Comparison of ENCODE assay signal across 17 cellular contexts in genomic region chr1:207069858-207070506, GRCh38. TPM values are rescaled to one million over a fixed set of nuclear protein-coding genes. Genes with fewer than 3 reads are reported as not detected.
DNase-seq lines count a peak whose midpoint lies in the region; ATAC-seq lines count a peak whose summit lies in the region.
"Had no signal": no experiment of that assay in that cellular context is flagged by ENCODE, and none has a peak within 500 bp of the region (broad histone marks: within the 10 kb centered on the region; RNA-seq: fewer than 3 reads in every experiment).

No MANE protein-coding gene starts in this region.

- H3K27me3 ChIP-seq in thymus (ENCODE audit: control insufficient read depth, insufficient read depth): no peaks in the 10 kb centered on the region
- H3K27me3 ChIP-seq: brain microvascular endothelial cell had no signal

- WGBS in thymus: 84% methylated on average over 5 of the region's 5 CpGs

- H3K36me3 Mint-ChIP-seq in activated T-cell treated with anti-CD3 and anti-CD28 coated beads, Interleukin-2, amount 50 U/mL, for 72 hours (ENCODE audit: insufficient read depth in 2 of 2): peaks cover 0 to 3% of the 10 kb centered on the region in 2 donors

- no peak overlapping the region for H3K4me3 Mint-ChIP-seq in activated T-cell treated with anti-CD3 and anti-CD28 coated beads, Interleukin-2, amount 50 U/mL, for 72 hours

- H3K9me3 ChIP-seq in thymus (ENCODE audit: control insufficient read depth): no peaks in the 10 kb centered on the region
- H3K9me3 ChIP-seq: lower lobe of right lung had no signal

- no peaks in the 10 kb centered on the region for H3K27me3 Mint-ChIP-seq in activated T-cell treated with anti-CD3 and anti-CD28 coated beads, Interleukin-2, amount 50 U/mL, for 72 hours (ENCODE audit: low read depth)

- no peak for DNase-seq in activated T-cell treated with anti-CD3 and anti-CD28 coated beads, Interleukin-2, amount 50 U/mL, for 72 hours
- DNase-seq in activated T-cell treated with anti-CD3 and anti-CD28 coated beads for 4 hours: no peak
- DNase-seq in cardiac septum (ENCODE audit: low spot score): peak; percentile 81
- no peak for DNase-seq in hepatic stellate cell (ENCODE audit: low spot score)
- no peak for DNase-seq in DMS 273 (lab: John Stamatoyannopoulos, UW; ENCODE audit: unreplicated experiment)
- DNase-seq in activated CD4-positive, CD25-positive, alpha-beta regulatory T cell treated with anti-CD3 and anti-CD28 coated beads, Interleukin-2, amount 50 U/mL, for 72 hours: no peak
- DNase-seq: brain microvascular endothelial cell; Calu3; effector CD4-positive, alpha-beta T cell; lower lobe of right lung; NCI-H1930; NCI-H82; SHP77; stimulated activated naive CD8-positive, alpha-beta T cell treated with anti-CD3 and anti-CD28 coated beads, Interleukin-15, Interleukin-2, amounts not matched to agents 100 U/mL and 50 U/mL, for 24 hours had no signal

- no peaks in the 10 kb centered on the region for H3K9me3 Mint-ChIP-seq in activated T-cell treated with anti-CD3 and anti-CD28 coated beads, Interleukin-2, amount 50 U/mL, for 72 hours

- H3K27ac Mint-ChIP-seq in activated T-cell treated with anti-CD3 and anti-CD28 coated beads, Interleukin-2, amount 50 U/mL, for 72 hours: peak overlapping the region; percentile 7

- peak overlapping the region; percentile 28 for H3K4me3 ChIP-seq in thymus (ENCODE audit: low read length)
- H3K4me3 ChIP-seq: lower lobe of right lung had no signal

- peak overlapping the region; percentile 20 for H3K27ac ChIP-seq in thymus (ENCODE audit: low read depth)
- H3K27ac ChIP-seq: brain microvascular endothelial cell, lower lobe of right lung had no signal

- ATAC-seq in activated T-cell treated with anti-CD3 and anti-CD28 coated beads, Interleukin-2, amount 50 U/mL, for 72 hours (replicated peaks in 1 of 2): no peak
- ATAC-seq in HG03066 (IDR thresholded peaks at IDR 0.05; ENCODE audit: low read depth, unreplicated experiment): peak; percentile 62

- peaks cover 25% of the 10 kb centered on the region for H3K4me1 Mint-ChIP-seq in activated T-cell treated with anti-CD3 and anti-CD28 coated beads, Interleukin-2, amount 50 U/mL, for 72 hours (ENCODE audit: low read depth)

- H3K36me3 ChIP-seq in thymus (ENCODE audit: control insufficient read depth, insufficient read depth): peaks cover 52% of the 10 kb centered on the region
- H3K36me3 ChIP-seq: brain microvascular endothelial cell had no signal

- peaks cover 46% of the 10 kb centered on the region for H3K4me1 ChIP-seq in thymus (ENCODE audit: control insufficient read depth, insufficient read depth, low read length)
- H3K4me1 ChIP-seq: lower lobe of right lung had no signal

- intact Hi-C loops in cardiac septum (cut with DNase I): loop anchor here (5.0 to 10.0 kb wide), 2 partner anchors 48 to 145 kb away; partner anchors contain the start of gene FCMR

RNA-seq across cellular contexts. Expression of gene PFKFB2, which starts 16.9 kb away (rescaled TPM):
- 1 to 10 TPM; 4.6 to 6.9 TPM for total RNA-seq in activated T-cell treated with anti-CD3 and anti-CD28 coated beads, Interleukin-2, amount 50 U/mL, for 72 hours
- total RNA-seq in cardiac septum: 49.9 TPM
- polyA plus RNA-seq in thymus: 31.0 TPM

RNA-seq across cellular contexts. Expression of gene C4BPB, which starts 18.7 kb away (rescaled TPM):
- total RNA-seq in activated T-cell treated with anti-CD3 and anti-CD28 coated beads, Interleukin-2, amount 50 U/mL, for 72 hours: 1 to 10 TPM; 2.6 to 7.4 TPM
- 0.24 TPM for total RNA-seq in cardiac septum
- 1.1 TPM for polyA plus RNA-seq in thymus
- total RNA-seq: M059J had no signal

RNA-seq across cellular contexts. Expression of gene YOD1, which starts 19.0 kb away (rescaled TPM):
- total RNA-seq in activated T-cell treated with anti-CD3 and anti-CD28 coated beads, Interleukin-2, amount 50 U/mL, for 72 hours: 10 to 100 TPM; 12.6 to 13.2 TPM
- 7.2 TPM for total RNA-seq in cardiac septum
- polyA plus RNA-seq in thymus: 10.5 TPM

RNA-seq across cellular contexts. Expression of gene C4BPA, which starts 34.1 kb away (rescaled TPM):
- total RNA-seq in activated T-cell treated with anti-CD3 and anti-CD28 coated beads, Interleukin-2, amount 50 U/mL, for 72 hours: not detected
- not detected for total RNA-seq in cardiac septum
- 0.32 TPM for polyA plus RNA-seq in thymus

RNA-seq across cellular contexts. Expression of gene C1orf116, which starts 37.4 kb away (rescaled TPM):
- under 1 TPM; 0.12 to 0.21 TPM for total RNA-seq in activated T-cell treated with anti-CD3 and anti-CD28 coated beads, Interleukin-2, amount 50 U/mL, for 72 hours
- total RNA-seq in cardiac septum: 0.70 TPM
- 0.98 TPM for polyA plus RNA-seq in thymus
- total RNA-seq: M059J had no signal
